8 cellular contexts compared by ENCODE assay signal in genomic region chr6:4351857-4352669, GRCh38.
DNase-seq lines count a peak whose midpoint lies in the region; ATAC-seq and TF ChIP-seq lines count a peak whose summit lies in the region.

No MANE protein-coding gene starts in this region.

- H3K27ac ChIP-seq in CD8-positive, alpha-beta memory T cell (ENCODE audit: low read depth, low read length): no peak overlapping the region

- H3K9me3 Mint-ChIP-seq in CD8-positive, alpha-beta memory T cell: no peaks in the 10 kb centered on the region

- intact Hi-C loops in left ventricle myocardium superior (cut with micrococcal nuclease): no loop called here

- CTCF ChIA-PET in CD8-positive, alpha-beta memory T cell (lab: Charles Lee): no interaction called here

- H3K27me3 ChIP-seq in CD8-positive, alpha-beta memory T cell (ENCODE audit: insufficient read depth, low read length, poor library complexity, severe bottlenecking): no peaks in the 10 kb centered on the region

- H3K27me3 Mint-ChIP-seq in CD8-positive, alpha-beta memory T cell: peaks cover 0 to 12% of the 10 kb centered on the region in 2 donors

- H3K4me1 Mint-ChIP-seq in CD8-positive, alpha-beta memory T cell: no peaks in the 10 kb centered on the region

- POLR2A ChIA-PET in CD8-positive, alpha-beta memory T cell (lab: Charles Lee): no interaction called here

- no peaks in the 10 kb centered on the region for H3K36me3 Mint-ChIP-seq in CD8-positive, alpha-beta memory T cell

- TF ChIP-seq CTCF in retinal pigment epithelial cell (conservative IDR thresholded peaks at IDR 0.05; ENCODE audit: low read depth, low read length): peak; percentile 4

- H3K9me3 ChIP-seq in CD8-positive, alpha-beta memory T cell (ENCODE audit: low read length): no peaks in the 10 kb centered on the region

- no peaks in the 10 kb centered on the region for H3K4me1 ChIP-seq in CD8-positive, alpha-beta memory T cell (ENCODE audit: insufficient read depth, low read length)

- H3K36me3 ChIP-seq in CD8-positive, alpha-beta memory T cell (ENCODE audit: insufficient read depth, low read length): no peaks in the 10 kb centered on the region

- DNase-seq in GOT3 (lab: John Stamatoyannopoulos, UW) (peak; percentile 61), anterior cingulate cortex (lab: John Stamatoyannopoulos, UW) (peak in 55 of 58 donors; percentile 18 to 88 (median 59)), left ventricle myocardium superior (peak; percentile 85), retinal pigment epithelial cell (ENCODE audit: low read depth) (peak; percentile 77)
- DNase-seq in activated naive CD4-positive, alpha-beta T cell treated with Interleukin-2 at 50 U/mL for 16 hours: no peak
- DNase-seq in CD8-positive, alpha-beta memory T cell: no peak
- DNase-seq in stimulated activated CD4-positive, alpha-beta T cell treated with anti-CD3 and anti-CD28 coated beads, Interleukin-2, amount 100 ng/mL, for 24 hours: no peak

- ATAC-seq in left ventricle myocardium superior (peak; percentile 78), GM21367 (IDR thresholded peaks at IDR 0.05; ENCODE audit: unreplicated experiment) (no peak)

- no peak overlapping the region for H3K4me3 Mint-ChIP-seq in CD8-positive, alpha-beta memory T cell

- H3K27ac Mint-ChIP-seq in CD8-positive, alpha-beta memory T cell: no peak overlapping the region

- peak overlapping the region; percentile 10 for H3K4me3 ChIP-seq in retinal pigment epithelial cell (ENCODE audit: low read length)
- H3K4me3 ChIP-seq in CD8-positive, alpha-beta memory T cell (ENCODE audit: low read length): no peak overlapping the region

Comparison
In these comparisons a context has a peak if more than half of its experiments do, and no peak if none do; other contexts are left out.
1. DNase-seq: peak in GOT3 (single experiment), anterior cingulate cortex (55 of 58), left ventricle myocardium superior (single experiment) and retinal pigment epithelial cell (single experiment); none in activated naive CD4-positive, alpha-beta T cell treated with Interleukin-2 at 50 U/mL for 16 hours (single experiment), CD8-positive, alpha-beta memory T cell (0 of 5) and stimulated activated CD4-positive, alpha-beta T cell treated with anti-CD3 and anti-CD28 coated beads, Interleukin-2, amount 100 ng/mL, for 24 hours (0 of 2).